ENCODE assay signal across 24 cellular contexts in genomic region chr3:128210711-128211110, GRCh38.
"Had no signal": no experiment of that assay in that cellular context is flagged by ENCODE, and none has a peak within 500 bp of the region (broad histone marks: within the 10 kb centered on the region; RNA-seq: fewer than 3 reads in every experiment).

No MANE protein-coding gene starts in this region.

- H3K9me3 ChIP-seq: ascending aorta, breast epithelium, SJSA1, SK-N-SH had no signal

- H2AFZ ChIP-seq: PC-9 had no signal

- DNase-seq: activated CD4-positive, alpha-beta T cell treated with anti-CD3 and anti-CD28 coated beads, Interleukin-2, amount 10 ng/mL, durations not matched to agents 24 days and 14 days; activated CD4-positive, alpha-beta T cell treated with anti-CD3 and anti-CD28 coated beads, Interleukin-2, amount 50 U/mL, for 4 hours; activated CD8-positive, alpha-beta T cell treated with anti-CD3 and anti-CD28 coated beads, Interleukin-2, amount 10 ng/mL, durations not matched to agents 7 days and 5 days; activated gamma-delta T cell; activated naive CD4-positive, alpha-beta T cell treated with Interleukin-2 at 50 U/mL for 16 hours; activated naive CD8-positive, alpha-beta T cell treated with anti-CD3 and anti-CD28 coated beads, Interleukin-2, amount 10 ng/mL, durations not matched to agents 7 days and 5 days; activated T-cell treated with anti-CD3 and anti-CD28 coated beads, Interleukin-2, amount 50 U/mL, for 24 hours; amygdala; NCI-H1092 treated with DMSO at 0.1 percent for 48 hours; NCI-H1417; NCI-H146; NCI-H187; NCI-H2029 treated with DMSO at 0.1 percent for 48 hours; NCI-H2107; NCI-H2171; NCI-H510A treated with DMSO at 0.1 percent for 48 hours; NCI-H526 treated with DMSO at 0.1 percent for 48 hours; PC-9; Right ventricle myocardium superior; SK-N-SH had no signal

- H3K9ac ChIP-seq: KMS-11, SK-N-SH had no signal

- H3K36me3 ChIP-seq: ascending aorta, breast epithelium, SJSA1 had no signal

- H3K4me2 ChIP-seq: KMS-11, PC-9, SK-N-SH had no signal

- H3K4me3 ChIP-seq: ascending aorta, breast epithelium, PC-9, SJSA1 had no signal

- H3K27me3 ChIP-seq: ascending aorta, breast epithelium, SJSA1 had no signal

- H3K4me1 ChIP-seq: ascending aorta, breast epithelium had no signal

- H3K27ac ChIP-seq: ascending aorta, breast epithelium, KMS-11, PC-9, SJSA1 had no signal
